10 cellular contexts compared by ENCODE assay signal in the genomic region with DNA sequence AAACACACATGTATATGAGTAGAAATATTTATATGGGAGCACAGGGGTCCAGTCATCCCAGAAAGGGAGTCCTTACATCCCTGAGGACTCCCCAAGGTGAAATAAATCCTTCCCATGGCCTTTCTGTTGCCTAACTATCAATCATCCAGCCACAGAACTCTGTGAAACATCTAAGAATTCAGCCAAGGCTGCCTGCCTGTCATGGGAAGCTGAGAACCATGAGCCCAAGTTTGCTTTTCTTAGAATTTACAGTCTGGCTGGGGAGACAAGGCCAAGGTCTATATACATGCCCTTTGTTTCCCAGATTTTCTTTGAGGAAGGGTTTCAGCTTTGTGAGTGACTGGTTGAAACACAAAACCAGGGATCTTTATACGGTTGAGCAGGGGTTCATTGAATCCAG. TPM values are rescaled to one million over a fixed set of nuclear protein-coding genes. Genes with fewer than 3 reads are reported as not detected.
DNase-seq lines count a peak whose midpoint lies in the region; ATAC-seq and TF ChIP-seq lines count a peak whose summit lies in the region.
"Had no signal": no experiment of that assay in that cellular context is flagged by ENCODE, and none has a peak within 500 bp of the region (broad histone marks: within the 10 kb centered on the region; RNA-seq: fewer than 3 reads in every experiment).

No MANE protein-coding gene starts in this region.

- DNase-seq in IMR-90, result no peak
- no peak for DNase-seq in colonic mucosa
- no peak for DNase-seq in lung (ENCODE audit: low spot score)
- DNase-seq in suprapubic skin (ENCODE audit: low spot score in 2 of 2), result no peak
- no peak for DNase-seq in DMS79 treated with DMSO at 0.1 percent for 48 hours (lab: John Stamatoyannopoulos, UW)
- no peak for DNase-seq in activated CD4-positive, alpha-beta T cell treated with anti-CD3 and anti-CD28 coated beads for 1 hour
- DNase-seq in MG63, result no peak
- DNase-seq: NCI-H1105 treated with DMSO at 0.1 percent for 48 hours; NK-92 treated with Interleukin-12 subunit alpha and Interleukin-12 subunit beta, amount 100 ng/mL, for 24 hours had no signal

- H3K23ac ChIP-seq in IMR-90 (ENCODE audit: low read depth, low read length), result peak overlapping the region; percentile 91

- no peaks in the 10 kb centered on the region for H4K20me1 ChIP-seq in IMR-90 (ENCODE audit: insufficient read depth, low read length)

- H2AK9ac ChIP-seq in IMR-90 (replicated peaks; ENCODE audit: low read depth, low read length, poor library complexity), result peak overlapping the region; percentile 56

- peak overlapping the region; percentile 94 for H2AK5ac ChIP-seq in IMR-90 (ENCODE audit: low read depth, low read length)

- H2BK15ac ChIP-seq in IMR-90 (ENCODE audit: low read depth, low read length), result peak overlapping the region; percentile 91

- H3K4me1 ChIP-seq in IMR-90 (ENCODE audit: control insufficient read depth, insufficient read depth, low read length) (peaks cover 20% of the 10 kb centered on the region), colonic mucosa (peaks cover under 1% of the 10 kb centered on the region), lung (ENCODE audit: control insufficient read depth in 2 of 2, insufficient read depth in 2 of 2, low read length in 2 of 2) (peaks cover 6 to 14% of the 10 kb centered on the region in 2 donors), suprapubic skin (peaks cover 27% of the 10 kb centered on the region)

- ATAC-seq in IMR-90 (ENCODE audit: low read depth) (peak; percentile 12; the same call in 1 of the 2 replicates), lung (ENCODE audit: insufficient read depth, low FRiP score) (no peak), GM21360 (IDR thresholded peaks at IDR 0.05; ENCODE audit: unreplicated experiment) (no peak)

- no peaks in the 10 kb centered on the region for H3K27me3 ChIP-seq in IMR-90 (ENCODE audit: control insufficient read depth, insufficient read depth, low read length)
- no peaks in the 10 kb centered on the region for H3K27me3 ChIP-seq in colonic mucosa
- H3K27me3 ChIP-seq in lung (ENCODE audit: control insufficient read depth, insufficient read depth), result no peaks in the 10 kb centered on the region
- no peaks in the 10 kb centered on the region for H3K27me3 ChIP-seq in suprapubic skin
- no peaks in the 10 kb centered on the region for H3K27me3 ChIP-seq in MG63

- H2BK120ac ChIP-seq in IMR-90 (ENCODE audit: low read depth, low read length), result peak overlapping the region; percentile 96

- H3K9me1 ChIP-seq in IMR-90 (ENCODE audit: insufficient read depth, low read length), result peaks cover 4% of the 10 kb centered on the region

- dilution Hi-C loops in IMR-90 (cut with HindIII; ENCODE audit: low sequenced_read_pairs, unreplicated experiment), result no loop called here

- 40% methylated on average over 1 of the region's 1 CpG; no CpG with 5 or more reads in 1 of the 2 experiments for WGBS in IMR-90 (ENCODE audit: extremely low coverage in 2 of 2, insufficient read length in 1 of 2), 2 experiments
- WGBS in lung, 2 donors, result 43 to 66% methylated on average over 1 of the region's 1 CpG
- 33% methylated on average over 1 of the region's 1 CpG for WGBS in suprapubic skin

- H3K36me3 ChIP-seq in IMR-90 (ENCODE audit: control insufficient read depth, insufficient read depth, low read length), result no peaks in the 10 kb centered on the region
- H3K36me3 ChIP-seq in colonic mucosa, result no peaks in the 10 kb centered on the region
- no peaks in the 10 kb centered on the region for H3K36me3 ChIP-seq in lung (ENCODE audit: control insufficient read depth in 2 of 2, insufficient read depth in 2 of 2, low read length in 2 of 2)
- no peaks in the 10 kb centered on the region for H3K36me3 ChIP-seq in suprapubic skin
- no peaks in the 10 kb centered on the region for H3K36me3 ChIP-seq in MG63

- POLR2A ChIA-PET in IMR-90 (lab: Charles Lee; ENCODE audit: unreplicated experiment), result no interaction called here

- peak overlapping the region; percentile 91 for H3K18ac ChIP-seq in IMR-90 (ENCODE audit: low read depth, low read length)

- peak overlapping the region; percentile 97 to 98 for H4K8ac ChIP-seq in IMR-90 (ENCODE audit: low read depth in 2 of 2, low read length in 2 of 2)

- H3K9ac ChIP-seq in IMR-90 (ENCODE audit: low read depth, low read length) (peak overlapping the region; percentile 52), colonic mucosa (ENCODE audit: low read depth in 2 of 2, low read length in 2 of 2) (no peak overlapping the region)

- peaks cover 0 to 6% of the 10 kb centered on the region in 2 experiments; a peak in 1 of 4 replicates for H3K79me1 ChIP-seq in IMR-90 (ENCODE audit: low read depth in 1 of 2, low read length in 2 of 2)

- H2BK5ac ChIP-seq in IMR-90 (ENCODE audit: low read depth, low read length, poor library complexity, severe bottlenecking), result peak overlapping the region; percentile 92

- peak overlapping the region; percentile 96 for H3K4ac ChIP-seq in IMR-90 (ENCODE audit: low read depth, low read length)

- H4K91ac ChIP-seq in IMR-90 (ENCODE audit: insufficient read depth, low read depth, low read length), result peak overlapping the region; percentile 98

- H4K5ac ChIP-seq in IMR-90 (ENCODE audit: low read depth, low read length), result peak overlapping the region; percentile 89

- peak overlapping the region; percentile 93 for H3K14ac ChIP-seq in IMR-90 (replicated peaks; ENCODE audit: low read depth, low read length)

- no peak for TF ChIP-seq CTCF in IMR-90 (conservative IDR thresholded peaks at IDR 0.05; ENCODE audit: low read depth, low read length)
- no peak for TF ChIP-seq CTCF in colonic mucosa (IDR thresholded peaks at IDR 0.05)
- TF ChIP-seq CTCF in lung (IDR thresholded peaks at IDR 0.05; ENCODE audit: control extremely low read depth, extremely low read depth), result no peak
- TF ChIP-seq CTCF in suprapubic skin (IDR thresholded peaks at IDR 0.05), result no peak

- no peak for TF ChIP-seq EP300 in suprapubic skin (IDR thresholded peaks at IDR 0.05)

- H3K56ac ChIP-seq in IMR-90 (ENCODE audit: extremely low read depth, insufficient read depth, low read length), result peak overlapping the region; percentile 96

- peak overlapping the region; percentile 7; the same call in 1 of the 2 replicates for H3K4me2 ChIP-seq in IMR-90 (ENCODE audit: low read depth, low read length)

- H3K4me3 ChIP-seq in IMR-90 (ENCODE audit: insufficient read depth, low read depth, low read length) (no peak overlapping the region), colonic mucosa (no peak overlapping the region), lung (no peak overlapping the region), suprapubic skin (no peak overlapping the region), MG63 (no peak overlapping the region)

- intact Hi-C loops in IMR-90 (cut with micrococcal nuclease) (no loop called here), colonic mucosa (cut with DNase I) (no loop called here)

- in situ Hi-C loops in IMR-90 (cut with MboI; ENCODE audit: low sequenced_read_pairs), result loop anchor here (10.0 kb wide), 1 partner anchor 390 kb away; no protein-coding TSS in a partner anchor

- H2BK20ac ChIP-seq in IMR-90 (ENCODE audit: low read depth, low read length), result peak overlapping the region; percentile 94

- H3K9me3 ChIP-seq in IMR-90 (ENCODE audit: control insufficient read depth, insufficient read depth, low read length) (no peaks in the 10 kb centered on the region), colonic mucosa (no peaks in the 10 kb centered on the region), lung (ENCODE audit: control insufficient read depth in 2 of 2, insufficient read depth in 1 of 2, low read length in 1 of 2) (no peaks in the 10 kb centered on the region), suprapubic skin (no peaks in the 10 kb centered on the region), MG63 (peaks cover 2% of the 10 kb centered on the region; the same call in 1 of the 2 replicates)

- TF ChIP-seq POLR2A in IMR-90 (IDR thresholded peaks at IDR 0.05; ENCODE audit: low read depth, low read length), result no peak
- no peak for TF ChIP-seq POLR2A in suprapubic skin (IDR thresholded peaks at IDR 0.05)

- BruUV-seq in IMR-90 (replicated peaks; lab: Mats Ljungman, UMichigan), result no TSS peak

- H3K27ac ChIP-seq in IMR-90 (ENCODE audit: insufficient read depth, low read length) (peak overlapping the region; percentile 94), colonic mucosa (peak overlapping the region; percentile 56), lung (ENCODE audit: low read depth in 1 of 2, low read length in 1 of 2) (peak overlapping the region; percentile 71 to 87), suprapubic skin (peak overlapping the region; percentile 82)

- CTCF ChIA-PET in IMR-90 (lab: Yijun Ruan, JAX), result no interaction called here

- H2AFZ ChIP-seq in IMR-90 (replicated peaks; ENCODE audit: low read length, poor library complexity), result peak overlapping the region; percentile 66

- no peak for TF ChIP-seq RAD21 in IMR-90 (IDR thresholded peaks at IDR 0.05; ENCODE audit: low read length)

RNA-seq across cellular contexts. Expression of a gene that starts 15.8 kb away (rescaled TPM):
- total RNA-seq in IMR-90 (2012; rRNA removed), result 0.28 TPM in 1 of 2 replicates, not detected in the other
- polyA plus RNA-seq in IMR-90 (2012; rRNA removed), result 0.20 TPM in 1 of 2 replicates, not detected in the other
- 0.14 TPM in 1 of 2 replicates, not detected in the other for polyA plus RNA-seq in IMR-90 (2012; cell fraction: cytosol; rRNA removed)
- polyA plus RNA-seq in IMR-90 (2012; cell fraction: nucleus; rRNA removed; ENCODE audit: low replicate concordance), result 0.41 and 0.42 TPM in 2 replicates
- total RNA-seq in colonic mucosa, result under 1 TPM; 0.59 to 0.69 TPM
- total RNA-seq in lung, result 1 to 10 TPM in 1 of 2 donors, under 1 TPM in 1; 0.49 to 9.0 TPM
- under 1 TPM; 0.51 to 0.62 TPM for polyA plus RNA-seq in lung
- not detected for total RNA-seq in suprapubic skin
- total RNA-seq in MG63 (2014; rRNA removed; shearing (Covaris generic); ENCODE audit: low replicate concordance), result not detected in 2 replicates

RNA-seq across cellular contexts. Expression of a gene that starts 28.7 kb away (rescaled TPM):
- total RNA-seq in IMR-90 (2012; rRNA removed), result 14.4 and 17.6 TPM in 2 replicates
- 9.0 and 9.8 TPM in 2 replicates for polyA plus RNA-seq in IMR-90 (2012; rRNA removed)
- 5.7 and 6.6 TPM in 2 replicates for polyA plus RNA-seq in IMR-90 (2012; cell fraction: cytosol; rRNA removed)
- 2.9 and 7.5 TPM in 2 replicates for polyA plus RNA-seq in IMR-90 (2012; cell fraction: nucleus; rRNA removed; ENCODE audit: low replicate concordance)
- 10 to 100 TPM in 1 of 2 donors, 1 to 10 TPM in 1; 1.9 to 15.4 TPM for total RNA-seq in colonic mucosa
- 10 to 100 TPM in 1 of 2 donors, 1 to 10 TPM in 1; 9.6 to 15.9 TPM for total RNA-seq in lung
- 1 to 10 TPM; 1.3 to 5.7 TPM for polyA plus RNA-seq in lung
- total RNA-seq in suprapubic skin, result 1 to 10 TPM in 3 of 4 donors, under 1 TPM in 1; 0.76 to 6.6 (median 4.6) TPM
- total RNA-seq in MG63 (2014; rRNA removed; shearing (Covaris generic); ENCODE audit: low replicate concordance), result 12.1 and 13.6 TPM in 2 replicates

RNA-seq across cellular contexts. Expression of a gene that starts 35.9 kb away (rescaled TPM):
- total RNA-seq in IMR-90 (2012; rRNA removed), result 170 and 190 TPM in 2 replicates
- 47.7 and 57.9 TPM in 2 replicates for polyA plus RNA-seq in IMR-90 (2012; rRNA removed)
- polyA plus RNA-seq in IMR-90 (2012; cell fraction: cytosol; rRNA removed), result 12.3 and 13.8 TPM in 2 replicates
- polyA plus RNA-seq in IMR-90 (2012; cell fraction: nucleus; rRNA removed; ENCODE audit: low replicate concordance), result 15.1 and 99.8 TPM in 2 replicates
- 10 to 100 TPM; 60.4 to 65.5 TPM for total RNA-seq in colonic mucosa
- 10 to 100 TPM; 66.0 to 74.1 TPM for total RNA-seq in lung
- polyA plus RNA-seq in lung, result 10 to 100 TPM; 13.6 to 26.1 TPM
- 10 to 100 TPM; 45.1 to 66.6 (median 52.1) TPM for total RNA-seq in suprapubic skin
- 117 and 128 TPM in 2 replicates for total RNA-seq in MG63 (2014; rRNA removed; shearing (Covaris generic); ENCODE audit: low replicate concordance)
